In the genomic region with DNA sequence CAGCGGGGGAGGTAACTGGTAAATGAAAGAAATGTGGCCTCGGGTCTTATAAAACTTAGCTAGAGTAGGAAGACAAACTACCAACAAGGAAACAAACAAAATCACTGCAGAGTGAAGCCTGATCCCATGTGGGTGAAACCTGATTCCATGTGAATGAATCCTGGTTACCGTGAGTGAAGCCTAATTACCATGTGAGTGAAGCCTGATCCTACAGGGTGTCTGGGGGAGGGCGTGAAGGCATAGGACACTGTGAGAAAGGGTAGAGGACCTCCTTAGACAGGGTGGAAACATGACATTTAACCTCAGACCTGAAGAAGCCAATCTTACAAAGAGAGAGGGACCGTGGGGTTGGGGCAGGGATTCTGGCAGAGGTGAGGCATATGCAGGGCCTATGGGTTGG, we compare ENCODE assay signal across 31 cellular contexts.
DNase-seq lines count a peak whose midpoint lies in the region; ATAC-seq and TF ChIP-seq lines count a peak whose summit lies in the region.
"Had no signal": no experiment of that assay in that cellular context is flagged by ENCODE, and none has a peak within 500 bp of the region (broad histone marks: within the 10 kb centered on the region; RNA-seq: fewer than 3 reads in every experiment).

No MANE protein-coding gene starts in this region.

- H3K9me3 Mint-ChIP-seq in neural progenitor cell: peaks cover 2% of the 10 kb centered on the region
- H3K9me3 Mint-ChIP-seq: activated CD4-positive, alpha-beta memory T cell treated with anti-CD3 and anti-CD28 coated beads, Interleukin-2, amount 10 ng/mL, durations not matched to agents 7 days and 5 days; activated naive CD4-positive, alpha-beta T cell treated with anti-CD3 and anti-CD28 coated beads for 36 hours; central memory CD8-positive, alpha-beta T cell; dendritic cell treated with granulocyte-macrophage colony-stimulating factor and Interleukin-4, amounts not matched to agents 40 ng/mL and 50 ng/mL, for 4 days had no signal

- no peak overlapping the region for H3K27ac ChIP-seq in esophagus muscularis mucosa (replicated peaks in 1 of 4)
- no peak overlapping the region for H3K27ac ChIP-seq in neural progenitor cell
- H3K27ac ChIP-seq in brain microvascular endothelial cell: no peak overlapping the region
- H3K27ac ChIP-seq in psoas muscle: no peak overlapping the region
- H3K27ac ChIP-seq: heart right ventricle, parathyroid adenoma, PC-9, upper lobe of right lung had no signal

- peaks cover 9% of the 10 kb centered on the region for H3K27me3 Mint-ChIP-seq in neural progenitor cell (ENCODE audit: insufficient read depth, low read depth)

- ATAC-seq in psoas muscle: no peak
- ATAC-seq: esophagus mucosa; heart right ventricle; K562; left colon; stimulated activated naive CD8-positive, alpha-beta T cell treated with anti-CD3 and anti-CD28 coated beads, Interleukin-15, Interleukin-2, amounts not matched to agents 100 U/mL and 50 U/mL, for 24 hours; upper lobe of right lung had no signal

- H4K20me1 ChIP-seq in neural progenitor cell (ENCODE audit: low read depth): no peaks in the 10 kb centered on the region

- WGBS in esophagus muscularis mucosa: 82% methylated on average over 5 of the region's 5 CpGs
- 51 to 63% (median 52%) methylated on average over 5 of the region's 5 CpGs for WGBS in psoas muscle, 3 donors

- H3K4me2 ChIP-seq in neural progenitor cell: peak overlapping the region; percentile 63
- H3K4me2 ChIP-seq: PC-9, SK-N-SH, smooth muscle cell had no signal

- no peak overlapping the region for H3K27ac Mint-ChIP-seq in neural progenitor cell
- H3K27ac Mint-ChIP-seq: activated CD4-positive, alpha-beta memory T cell treated with anti-CD3 and anti-CD28 coated beads, Interleukin-2, amount 10 ng/mL, durations not matched to agents 7 days and 5 days; activated naive CD4-positive, alpha-beta T cell treated with anti-CD3 and anti-CD28 coated beads for 36 hours; dendritic cell treated with granulocyte-macrophage colony-stimulating factor and Interleukin-4, amounts not matched to agents 40 ng/mL and 50 ng/mL, for 4 days had no signal

- H2AFZ ChIP-seq in neural progenitor cell (replicated peaks): peak overlapping the region; percentile 66
- H2AFZ ChIP-seq: parathyroid adenoma, PC-9 had no signal

- no peak overlapping the region for H3K9ac ChIP-seq in neural progenitor cell
- H3K9ac ChIP-seq: parathyroid adenoma, SK-N-SH had no signal

- no peak for TF ChIP-seq EP300 in esophagus muscularis mucosa (IDR thresholded peaks at IDR 0.05)

- in situ Hi-C loops in brain microvascular endothelial cell (cut with HindIII; ENCODE audit: low pct_ligation_motif_present, low sequenced_read_pairs): no loop called here

- H3K27me3 ChIP-seq in esophagus muscularis mucosa (no peaks in the 10 kb centered on the region), neural progenitor cell (no peaks in the 10 kb centered on the region), brain microvascular endothelial cell (replicated peaks) (no peaks in the 10 kb centered on the region), psoas muscle (ENCODE audit: insufficient read depth in 3 of 3, low read length in 2 of 3) (no peaks in the 10 kb centered on the region)
- H3K27me3 ChIP-seq: heart right ventricle, upper lobe of right lung had no signal

- H3K36me3 ChIP-seq in esophagus muscularis mucosa: no peaks in the 10 kb centered on the region
- no peaks in the 10 kb centered on the region for H3K36me3 ChIP-seq in neural progenitor cell
- no peaks in the 10 kb centered on the region for H3K36me3 ChIP-seq in brain microvascular endothelial cell (replicated peaks)
- H3K36me3 ChIP-seq in psoas muscle (ENCODE audit: insufficient read depth in 1 of 2, low read depth in 1 of 2): no peaks in the 10 kb centered on the region
- H3K36me3 ChIP-seq: heart right ventricle, upper lobe of right lung had no signal

- H3K79me2 ChIP-seq in neural progenitor cell (ENCODE audit: low read depth): no peaks in the 10 kb centered on the region
- H3K79me2 ChIP-seq: parathyroid adenoma had no signal

- no peak overlapping the region for H3K4me3 Mint-ChIP-seq in neural progenitor cell
- H3K4me3 Mint-ChIP-seq: activated CD4-positive, alpha-beta memory T cell treated with anti-CD3 and anti-CD28 coated beads, Interleukin-2, amount 10 ng/mL, durations not matched to agents 7 days and 5 days; activated naive CD4-positive, alpha-beta T cell treated with anti-CD3 and anti-CD28 coated beads for 36 hours; central memory CD8-positive, alpha-beta T cell; dendritic cell treated with granulocyte-macrophage colony-stimulating factor and Interleukin-4, amounts not matched to agents 40 ng/mL and 50 ng/mL, for 4 days had no signal

- H3K4me3 ChIP-seq in esophagus muscularis mucosa (no peak overlapping the region), neural progenitor cell (no peak overlapping the region), brain microvascular endothelial cell (ENCODE audit: low read depth, low read length) (no peak overlapping the region), psoas muscle (no peak overlapping the region)
- H3K4me3 ChIP-seq: heart right ventricle, K562, PC-9, smooth muscle cell, upper lobe of right lung had no signal

- H3K4me1 Mint-ChIP-seq in neural progenitor cell: peaks cover 34% of the 10 kb centered on the region
- H3K4me1 Mint-ChIP-seq: activated CD4-positive, alpha-beta memory T cell treated with anti-CD3 and anti-CD28 coated beads, Interleukin-2, amount 10 ng/mL, durations not matched to agents 7 days and 5 days; central memory CD8-positive, alpha-beta T cell had no signal

- H3K4me1 ChIP-seq in esophagus muscularis mucosa (peaks cover 0 to 7% (median 4%) of the 10 kb centered on the region in 4 donors), neural progenitor cell (peaks cover 18% of the 10 kb centered on the region), psoas muscle (no peaks in the 10 kb centered on the region)
- H3K4me1 ChIP-seq: parathyroid adenoma, upper lobe of right lung had no signal

- H3F3A ChIP-seq in neural progenitor cell (ENCODE audit: low read depth): no peaks in the 10 kb centered on the region

- peak in 2 of 3 experiments; percentile 27 to 30 for DNase-seq in NCI-H1417 (lab: John Stamatoyannopoulos, UW)
- no peak for DNase-seq in NCI-H1417 treated with DMSO at 0.1 percent for 48 hours (lab: John Stamatoyannopoulos, UW)
- DNase-seq in NCI-H2107 (lab: John Stamatoyannopoulos, UW): peak; percentile 5
- DNase-seq in esophagus muscularis mucosa (ENCODE audit: extremely low spot score): peak; percentile 68
- DNase-seq in neural progenitor cell (ENCODE audit: low spot score): peak; percentile 32
- DNase-seq in brain microvascular endothelial cell: no peak
- no peak for DNase-seq in psoas muscle
- DNase-seq in glomerular visceral epithelial cell (ENCODE audit: extremely low spot score): no peak
- DNase-seq: 8988T; activated CD4-positive, alpha-beta memory T cell treated with anti-CD3 and anti-CD28 coated beads, Interleukin-2, amount 10 ng/mL, durations not matched to agents 7 days and 5 days; activated CD8-positive, alpha-beta memory T cell treated with anti-CD3 and anti-CD28 coated beads, Interleukin-2, amount 50 U/mL, for 4 hours; activated naive CD4-positive, alpha-beta T cell treated with anti-CD3 and anti-CD28 coated beads for 36 hours; C1 segment of cervical spinal cord; DMS79; foreskin fibroblast; GDM1; heart right ventricle; left colon; mammary epithelial cell; NCI-H1092; NCI-H510A treated with DMSO at 0.1 percent for 48 hours; PC-9; SK-N-SH; stimulated activated naive CD8-positive, alpha-beta T cell treated with anti-CD3 and anti-CD28 coated beads, Interleukin-15, Interleukin-2, amounts not matched to agents 100 U/mL and 50 U/mL, for 24 hours; upper lobe of right lung had no signal

- no peaks in the 10 kb centered on the region for H3K36me3 Mint-ChIP-seq in neural progenitor cell

- H3K9me3 ChIP-seq in esophagus muscularis mucosa (no peaks in the 10 kb centered on the region), neural progenitor cell (ENCODE audit: low read depth) (no peaks in the 10 kb centered on the region), psoas muscle (no peaks in the 10 kb centered on the region)
- H3K9me3 ChIP-seq: heart right ventricle, SK-N-SH, upper lobe of right lung had no signal

- intact Hi-C loops in esophagus muscularis mucosa (cut with DNase I): no loop called here
- intact Hi-C loops in psoas muscle (cut with DNase I): no loop called here

- no peak for TF ChIP-seq CTCF in esophagus muscularis mucosa (IDR thresholded peaks at IDR 0.05)
- no peak for TF ChIP-seq CTCF in neural progenitor cell (IDR thresholded peaks at IDR 0.05)
- TF ChIP-seq CTCF in brain microvascular endothelial cell (IDR thresholded peaks at IDR 0.05; ENCODE audit: low read depth, low read length, missing control alignments): no peak
- no peak for TF ChIP-seq CTCF in psoas muscle (IDR thresholded peaks at IDR 0.05)

- no peak for TF ChIP-seq POLR2A in esophagus muscularis mucosa (IDR thresholded peaks at IDR 0.05; ENCODE audit: low read depth)

Comparison
In these comparisons a context has a peak if more than half of its experiments do, and no peak if none do; other contexts are left out.
1. DNase-seq: peak in NCI-H1417 (2 of 3), NCI-H2107 (single experiment), esophagus muscularis mucosa (single experiment) and neural progenitor cell (single experiment); none in NCI-H1417 treated with DMSO at 0.1 percent for 48 hours (single experiment), brain microvascular endothelial cell (single experiment), psoas muscle (0 of 2) and glomerular visceral epithelial cell (single experiment).